In the genomic region with DNA sequence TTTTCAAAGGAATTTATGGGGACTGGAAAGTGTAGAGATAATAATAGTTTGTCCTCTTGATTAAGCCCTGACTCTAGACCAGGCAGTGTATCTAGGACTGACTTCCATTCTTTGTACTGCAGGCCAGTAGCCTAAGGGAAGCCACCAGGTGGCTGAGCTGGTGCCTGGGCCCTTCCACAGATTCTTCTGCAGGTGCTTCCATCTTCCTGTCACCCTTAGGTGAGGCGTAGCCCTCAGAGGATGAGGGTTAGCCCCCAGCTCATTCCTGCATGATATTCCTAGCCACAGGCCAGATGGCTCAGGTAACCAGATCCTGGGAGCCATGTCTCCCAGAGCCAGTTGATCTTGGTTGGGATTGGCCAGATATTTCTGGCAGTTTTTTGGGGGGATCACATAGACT, we compare ENCODE assay signal across 26 cellular contexts. TPM values are rescaled to one million over a fixed set of nuclear protein-coding genes. Genes with fewer than 3 reads are reported as not detected.
A peak's percentile ranks its signal among the peaks of the same experiment; 100 is the strongest.
DNase-seq lines count a peak whose midpoint lies in the region; ATAC-seq and TF ChIP-seq lines count a peak whose summit lies in the region.
"Had no signal": no experiment of that assay in that cellular context is flagged by ENCODE, and none has a peak within 500 bp of the region (broad histone marks: within the 10 kb centered on the region; RNA-seq: fewer than 3 reads in every experiment).

No MANE protein-coding gene starts in this region.

- peaks cover 38% of the 10 kb centered on the region for H3K79me1 ChIP-seq in mesenchymal stem cell (replicated peaks; ENCODE audit: low read length, poor library complexity, severe bottlenecking)

- H3K4me1 ChIP-seq in breast epithelium (no peaks in the 10 kb centered on the region), mesenchymal stem cell (ENCODE audit: control insufficient read depth, insufficient read depth, low read depth, low read length) (peaks cover 9% of the 10 kb centered on the region)

- H2BK15ac ChIP-seq in mesenchymal stem cell (ENCODE audit: low read depth, poor library complexity, severe bottlenecking), result no peak overlapping the region

- H4K91ac ChIP-seq in mesenchymal stem cell (ENCODE audit: low read length), result no peak overlapping the region

- POLR2A ChIA-PET in MCF 10A (lab: Yijun Ruan, JAX), result interaction anchor here (1.0 to 1.5 kb wide), 2 partner anchors 12 to 63 kb away, joined by 3 to 5 read pairs; no protein-coding TSS in a partner anchor

- no peak overlapping the region for H2BK120ac ChIP-seq in mesenchymal stem cell (ENCODE audit: low read depth, low read length)

- peak overlapping the region; percentile 70 for H3K27ac Mint-ChIP-seq in MCF 10A (ENCODE audit: low read depth, unreplicated experiment)
- no peak overlapping the region for H3K27ac Mint-ChIP-seq in activated naive CD4-positive, alpha-beta T cell treated with anti-CD3 and anti-CD28 coated beads, Interleukin-2, amount 10 ng/mL, durations not matched to agents 7 days and 5 days
- H3K27ac Mint-ChIP-seq: GM23338 had no signal

- no peak overlapping the region for H3K4ac ChIP-seq in mesenchymal stem cell (ENCODE audit: low read depth in 1 of 2, low read length in 2 of 2)

- no peak overlapping the region for H2BK5ac ChIP-seq in mesenchymal stem cell (ENCODE audit: low read depth, low read length, poor library complexity, severe bottlenecking)

- H3K18ac ChIP-seq in mesenchymal stem cell (ENCODE audit: low read depth in 1 of 2, low read length in 2 of 2), result no peak overlapping the region

- H3K9me3 Mint-ChIP-seq in MCF 10A (ENCODE audit: unreplicated experiment), result peaks cover 12% of the 10 kb centered on the region
- no peaks in the 10 kb centered on the region for H3K9me3 Mint-ChIP-seq in activated naive CD4-positive, alpha-beta T cell treated with anti-CD3 and anti-CD28 coated beads, Interleukin-2, amount 10 ng/mL, durations not matched to agents 7 days and 5 days
- H3K9me3 Mint-ChIP-seq: GM23338, H9 had no signal

- no peak overlapping the region for H3K9ac ChIP-seq in mesenchymal stem cell (ENCODE audit: low read length)

- BruUV-seq in MCF 10A (replicated peaks; lab: Mats Ljungman, UMichigan), result no TSS peak

- TF ChIP-seq CTCF in MCF 10A (IDR thresholded peaks at IDR 0.05; ENCODE audit: unreplicated experiment) (no peak), breast epithelium (IDR thresholded peaks at IDR 0.05) (no peak)

- H3K23ac ChIP-seq in mesenchymal stem cell (ENCODE audit: low read length in 2 of 2), result no peak overlapping the region

- H3K4me3 Mint-ChIP-seq in MCF 10A (ENCODE audit: unreplicated experiment), result no peak overlapping the region
- no peak overlapping the region for H3K4me3 Mint-ChIP-seq in activated naive CD4-positive, alpha-beta T cell treated with anti-CD3 and anti-CD28 coated beads, Interleukin-2, amount 10 ng/mL, durations not matched to agents 7 days and 5 days
- H3K4me3 Mint-ChIP-seq: GM23338, H9 had no signal

- H2AK5ac ChIP-seq in mesenchymal stem cell (ENCODE audit: low read length, severe bottlenecking), result peak overlapping the region; percentile 33

- no peak overlapping the region for H2AFZ ChIP-seq in mesenchymal stem cell (ENCODE audit: low read depth, low read length)
- H2AFZ ChIP-seq: GM23338 had no signal

- CTCF ChIA-PET in MCF 10A (lab: Yijun Ruan, JAX), result interaction anchor here (0.6 to 4.7 kb wide), 6 partner anchors 8 to 186 kb away, joined by 3 to 27 read pairs (median 8); no protein-coding TSS in a partner anchor
- CTCF ChIA-PET in activated naive CD4-positive, alpha-beta T cell treated with anti-CD3 and anti-CD28 coated beads, Interleukin-2, amount 10 ng/mL, durations not matched to agents 7 days and 5 days (lab: Charles Lee), result no interaction called here

- no peak overlapping the region for H3K4me2 ChIP-seq in mesenchymal stem cell (ENCODE audit: low read length, poor library complexity, severe bottlenecking)
- H3K4me2 ChIP-seq: GM23338 had no signal

- peak overlapping the region in 1 of 2 experiments; percentile 73 for H2BK12ac ChIP-seq in mesenchymal stem cell (ENCODE audit: low read length in 2 of 2)

- H3K4me1 Mint-ChIP-seq in MCF 10A (ENCODE audit: insufficient read depth, unreplicated experiment), result peaks cover 49% of the 10 kb centered on the region
- H3K4me1 Mint-ChIP-seq in activated naive CD4-positive, alpha-beta T cell treated with anti-CD3 and anti-CD28 coated beads, Interleukin-2, amount 10 ng/mL, durations not matched to agents 7 days and 5 days, result no peaks in the 10 kb centered on the region

- no peak overlapping the region for H4K8ac ChIP-seq in mesenchymal stem cell (ENCODE audit: low read length)

- H3K4me3 ChIP-seq in breast epithelium, result no peak overlapping the region
- H3K4me3 ChIP-seq in mesenchymal stem cell (ENCODE audit: insufficient read depth in 1 of 2, low read depth in 1 of 2, low read length in 2 of 2), result no peak overlapping the region
- H3K4me3 ChIP-seq: GM12878, GM23338, SJSA1 had no signal

- intact Hi-C loops in MCF 10A (cut with micrococcal nuclease), result no loop called here
- intact Hi-C loops in breast epithelium (cut with DNase I; ENCODE audit: low total_unique reads), result no loop called here

- ATAC-seq in GM19467 (IDR thresholded peaks at IDR 0.05; ENCODE audit: unreplicated experiment), result no peak
- ATAC-seq: GM23338 had no signal

- H3K36me3 ChIP-seq in breast epithelium (no peaks in the 10 kb centered on the region), mesenchymal stem cell (ENCODE audit: control insufficient read depth in 1 of 2, insufficient read depth in 2 of 2, low read depth in 1 of 2, low read length in 2 of 2) (peaks cover 5 to 6% of the 10 kb centered on the region in 2 experiments)
- H3K36me3 ChIP-seq: SJSA1 had no signal

- DNase-seq in MCF 10A (ENCODE audit: unreplicated experiment) (no peak), breast epithelium (ENCODE audit: low spot score in 2 of 2) (no peak), NCI-H2171 (lab: John Stamatoyannopoulos, UW) (peak; percentile 61), mesenchymal stem cell (no peak), DMS79 (lab: John Stamatoyannopoulos, UW) (no peak), NCI-H128 (lab: John Stamatoyannopoulos, UW; ENCODE audit: unreplicated experiment) (no peak)
- no peak for DNase-seq in activated naive CD4-positive, alpha-beta T cell treated with anti-CD3 and anti-CD28 coated beads, Interleukin-2, amount 10 ng/mL, durations not matched to agents 7 days and 5 days
- DNase-seq: 8988T, ACHN, Calu3, EL, GDM1, H9, NCI-H1092, NCI-H1436, NCI-H187, NCI-H2081 treated with DMSO at 0.1 percent for 48 hours, NCI-H446, NCI-H526, Right ventricle myocardium superior, RPMI8226 had no signal

- no peak overlapping the region for H3K27ac ChIP-seq in breast epithelium
- H3K27ac ChIP-seq in mesenchymal stem cell (ENCODE audit: low read length, poor library complexity, severe bottlenecking), result no peak overlapping the region
- H3K27ac ChIP-seq: HL-60, SJSA1 had no signal

- no peak overlapping the region for H3K14ac ChIP-seq in mesenchymal stem cell (ENCODE audit: low read length in 2 of 2)

- H3K9me3 ChIP-seq in breast epithelium (no peaks in the 10 kb centered on the region), mesenchymal stem cell (ENCODE audit: control insufficient read depth, low read length) (no peaks in the 10 kb centered on the region)
- H3K9me3 ChIP-seq: SJSA1 had no signal

- WGBS in mesenchymal stem cell, result 88% methylated on average over 1 of the region's 1 CpG

- peaks cover 6% of the 10 kb centered on the region for H3K36me3 Mint-ChIP-seq in MCF 10A (ENCODE audit: insufficient read depth, unreplicated experiment)
- no peaks in the 10 kb centered on the region for H3K36me3 Mint-ChIP-seq in activated naive CD4-positive, alpha-beta T cell treated with anti-CD3 and anti-CD28 coated beads, Interleukin-2, amount 10 ng/mL, durations not matched to agents 7 days and 5 days

- H3K27me3 ChIP-seq in breast epithelium (no peaks in the 10 kb centered on the region), mesenchymal stem cell (ENCODE audit: control insufficient read depth in 1 of 2, insufficient read depth in 1 of 2, low read length in 2 of 2) (no peaks in the 10 kb centered on the region)
- H3K27me3 ChIP-seq: SJSA1 had no signal

- TF ChIP-seq POLR2A in breast epithelium (IDR thresholded peaks at IDR 0.05), result no peak

- no peaks in the 10 kb centered on the region for H3K27me3 Mint-ChIP-seq in MCF 10A (ENCODE audit: insufficient read depth, unreplicated experiment)
- peaks cover 10% of the 10 kb centered on the region for H3K27me3 Mint-ChIP-seq in activated naive CD4-positive, alpha-beta T cell treated with anti-CD3 and anti-CD28 coated beads, Interleukin-2, amount 10 ng/mL, durations not matched to agents 7 days and 5 days

RNA-seq across cellular contexts. Expression of a gene that starts 20.0 kb away (rescaled TPM):
- total RNA-seq in MCF 10A (2022) (1.2 and 5.9 TPM in 2 replicates), breast epithelium (10 to 100 TPM in 1 of 3 donors, 1 to 10 TPM in 2; 1.6 to 14.2 (median 8.8) TPM)
- polyA plus RNA-seq in mesenchymal stem cell (2013, experiment 1 of 2), result 7.2 TPM
- polyA plus RNA-seq in mesenchymal stem cell (2013, experiment 2 of 2), result 7.2 TPM
